1 cellular context compared by ENCODE assay signal in genomic region chr2:30147196-30147714, GRCh38.
TF ChIP-seq lines count a peak whose summit lies in the region.

No MANE protein-coding gene starts in this region.

TF ChIP-seq in SK-N-SH, 30 proteins besides CTCF, POLR2A, EP300 and RAD21:
- TF ChIP-seq GABPA (IDR thresholded peaks at IDR 0.05; ENCODE audit: low read depth) (no peak), SIN3A (IDR thresholded peaks at IDR 0.05; ENCODE audit: borderline replicate concordance, low read depth, low read length) (peak; percentile 1; the same call in 1 of the 2 replicates)
